In the genomic region with DNA sequence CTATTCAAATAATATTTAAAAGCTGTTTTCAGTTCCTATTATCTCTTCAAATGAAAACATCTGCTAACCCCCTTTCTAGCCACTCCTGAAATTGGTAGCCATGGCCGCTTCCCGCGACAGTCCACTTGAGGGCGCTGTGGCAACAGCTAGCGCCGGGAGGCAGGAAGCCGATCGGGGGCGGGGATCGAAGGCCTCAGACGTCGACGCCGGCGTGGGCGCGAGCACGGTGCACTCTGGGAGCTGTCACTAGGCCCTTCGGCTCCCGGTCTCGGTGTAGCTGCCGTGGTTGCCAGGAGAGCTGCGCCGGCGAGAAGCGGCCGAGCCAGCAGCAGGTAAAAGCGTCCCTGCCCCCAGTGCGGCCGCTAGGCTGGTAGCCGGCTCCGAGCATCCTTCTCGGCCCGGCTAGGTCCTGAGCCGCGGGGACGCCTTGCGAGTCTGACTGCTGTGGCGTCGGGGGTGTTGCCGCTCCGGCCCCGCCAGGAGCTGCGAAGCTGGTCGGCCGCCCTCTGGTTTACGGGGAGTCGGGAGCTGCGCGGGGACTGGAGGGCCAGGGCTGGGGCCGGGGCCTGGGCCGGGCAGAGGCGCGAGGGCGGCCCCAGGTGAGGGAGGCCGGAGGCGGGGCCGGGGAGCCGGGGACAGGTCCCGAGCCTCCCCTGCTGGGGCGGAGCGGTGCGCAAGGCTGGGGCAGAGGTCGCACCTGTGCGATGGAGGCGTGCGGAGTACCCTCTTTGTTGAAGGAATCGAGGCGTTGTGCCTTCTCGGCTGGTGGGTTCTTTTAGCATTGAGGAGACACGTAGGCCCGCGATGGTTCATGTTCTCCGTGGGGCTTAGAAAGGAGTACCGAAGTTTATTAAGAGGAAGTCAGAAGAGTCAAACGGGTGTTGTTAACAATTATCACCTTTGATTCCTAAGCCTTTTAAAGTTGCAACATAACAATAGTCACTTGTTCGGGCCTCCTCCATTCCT, we compare ENCODE assay signal across 1 cellular context.
A peak's percentile ranks its signal among the peaks of the same experiment; 100 is the strongest.
TF ChIP-seq lines count a peak whose summit lies in the region.

A gene with protein sequence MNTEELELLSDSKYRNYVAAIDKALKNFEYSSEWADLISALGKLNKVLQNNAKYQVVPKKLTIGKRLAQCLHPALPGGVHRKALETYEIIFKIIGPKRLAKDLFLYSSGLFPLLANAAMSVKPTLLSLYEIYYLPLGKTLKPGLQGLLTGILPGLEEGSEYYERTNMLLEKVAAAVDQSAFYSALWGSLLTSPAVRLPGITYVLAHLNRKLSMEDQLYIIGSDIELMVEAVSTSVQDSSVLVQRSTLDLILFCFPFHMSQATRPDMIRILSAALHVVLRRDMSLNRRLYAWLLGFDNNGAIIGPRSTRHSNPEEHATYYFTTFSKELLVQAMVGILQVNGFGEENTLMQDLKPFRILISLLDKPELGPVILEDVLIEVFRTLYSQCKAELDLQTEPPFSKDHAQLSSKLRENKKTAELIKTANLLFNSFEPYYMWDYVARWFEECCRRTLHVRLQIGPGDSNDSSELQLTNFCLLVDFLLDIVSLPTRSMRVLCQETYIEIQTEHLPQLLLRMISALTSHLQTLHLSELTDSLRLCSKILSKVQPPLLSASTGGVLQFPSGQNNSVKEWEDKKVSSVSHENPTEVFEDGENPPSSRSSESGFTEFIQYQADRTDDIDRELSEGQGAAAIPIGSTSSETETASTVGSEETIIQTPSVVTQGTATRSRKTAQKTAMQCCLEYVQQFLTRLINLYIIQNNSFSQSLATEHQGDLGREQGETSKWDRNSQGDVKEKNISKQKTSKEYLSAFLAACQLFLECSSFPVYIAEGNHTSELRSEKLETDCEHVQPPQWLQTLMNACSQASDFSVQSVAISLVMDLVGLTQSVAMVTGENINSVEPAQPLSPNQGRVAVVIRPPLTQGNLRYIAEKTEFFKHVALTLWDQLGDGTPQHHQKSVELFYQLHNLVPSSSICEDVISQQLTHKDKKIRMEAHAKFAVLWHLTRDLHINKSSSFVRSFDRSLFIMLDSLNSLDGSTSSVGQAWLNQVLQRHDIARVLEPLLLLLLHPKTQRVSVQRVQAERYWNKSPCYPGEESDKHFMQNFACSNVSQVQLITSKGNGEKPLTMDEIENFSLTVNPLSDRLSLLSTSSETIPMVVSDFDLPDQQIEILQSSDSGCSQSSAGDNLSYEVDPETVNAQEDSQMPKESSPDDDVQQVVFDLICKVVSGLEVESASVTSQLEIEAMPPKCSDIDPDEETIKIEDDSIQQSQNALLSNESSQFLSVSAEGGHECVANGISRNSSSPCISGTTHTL (N-terminal part only) (plus strand): TSS at position 224 of the 966 bp plus-strand sequence. CDS start 29,307 bp downstream, outside the sequence.

TF ChIP-seq in K562, 482 proteins besides CTCF, POLR2A, EP300 and RAD21 (continued from another document and continues in another):
- TF ChIP-seq, protein P1, sequence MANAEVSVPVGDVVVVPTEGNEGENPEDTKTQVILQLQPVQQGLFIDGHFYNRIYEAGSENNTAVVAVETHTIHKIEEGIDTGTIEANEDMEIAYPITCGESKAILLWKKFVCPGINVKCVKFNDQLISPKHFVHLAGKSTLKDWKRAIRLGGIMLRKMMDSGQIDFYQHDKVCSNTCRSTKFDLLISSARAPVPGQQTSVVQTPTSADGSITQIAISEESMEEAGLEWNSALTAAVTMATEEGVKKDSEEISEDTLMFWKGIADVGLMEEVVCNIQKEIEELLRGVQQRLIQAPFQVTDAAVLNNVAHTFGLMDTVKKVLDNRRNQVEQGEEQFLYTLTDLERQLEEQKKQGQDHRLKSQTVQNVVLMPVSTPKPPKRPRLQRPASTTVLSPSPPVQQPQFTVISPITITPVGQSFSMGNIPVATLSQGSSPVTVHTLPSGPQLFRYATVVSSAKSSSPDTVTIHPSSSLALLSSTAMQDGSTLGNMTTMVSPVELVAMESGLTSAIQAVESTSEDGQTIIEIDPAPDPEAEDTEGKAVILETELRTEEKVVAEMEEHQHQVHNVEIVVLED (CRISPR knock-in tag; IDR thresholded peaks at IDR 0.05) = peak; percentile 89
- 0 out of 2 replicates have a peak, but pooled peaks have one; percentile 26 for TF ChIP-seq ZNF589 (CRISPR knock-in tag; IDR thresholded peaks at IDR 0.05; ENCODE audit: low read depth)
- no peak for TF ChIP-seq ZNF12 (CRISPR knock-in tag; IDR thresholded peaks at IDR 0.05)
- no peak for TF ChIP-seq RBM14 (IDR thresholded peaks at IDR 0.05; ENCODE audit: borderline replicate concordance, insufficient read depth, low read depth, low read length)
- peak; percentile 58; the same call in 1 of the 2 replicates for TF ChIP-seq ZKSCAN1 (IDR thresholded peaks at IDR 0.05; ENCODE audit: low read depth, low read length)
- TF ChIP-seq, protein P2, sequence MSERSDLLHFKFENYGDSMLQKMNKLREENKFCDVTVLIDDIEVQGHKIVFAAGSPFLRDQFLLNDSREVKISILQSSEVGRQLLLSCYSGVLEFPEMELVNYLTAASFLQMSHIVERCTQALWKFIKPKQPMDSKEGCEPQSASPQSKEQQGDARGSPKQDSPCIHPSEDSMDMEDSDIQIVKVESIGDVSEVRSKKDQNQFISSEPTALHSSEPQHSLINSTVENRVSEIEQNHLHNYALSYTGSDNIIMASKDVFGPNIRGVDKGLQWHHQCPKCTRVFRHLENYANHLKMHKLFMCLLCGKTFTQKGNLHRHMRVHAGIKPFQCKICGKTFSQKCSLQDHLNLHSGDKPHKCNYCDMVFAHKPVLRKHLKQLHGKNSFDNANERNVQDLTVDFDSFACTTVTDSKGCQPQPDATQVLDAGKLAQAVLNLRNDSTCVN (CRISPR knock-in tag; IDR thresholded peaks at IDR 0.05) = no peak
- no peak for TF ChIP-seq TFAM (CRISPR knock-in tag; conservative IDR thresholded peaks at IDR 0.05)
- TF ChIP-seq ESRRB (CRISPR knock-in tag; IDR thresholded peaks at IDR 0.05; ENCODE audit: borderline replicate concordance) = no peak
- peak; percentile 62; the same call in 1 of the 2 replicates for TF ChIP-seq ZEB2 (IDR thresholded peaks at IDR 0.05)
- TF ChIP-seq ZNF253 (CRISPR knock-in tag; conservative IDR thresholded peaks at IDR 0.05) = no peak
- TF ChIP-seq MBD2 (IDR thresholded peaks at IDR 0.05; ENCODE audit: borderline replicate concordance, low read depth) = peak; percentile 27; the same call in 1 of the 2 replicates
- TF ChIP-seq HDAC3 (IDR thresholded peaks at IDR 0.05; ENCODE audit: borderline replicate concordance, partially characterized antibody) = no peak
- TF ChIP-seq, protein P3, sequence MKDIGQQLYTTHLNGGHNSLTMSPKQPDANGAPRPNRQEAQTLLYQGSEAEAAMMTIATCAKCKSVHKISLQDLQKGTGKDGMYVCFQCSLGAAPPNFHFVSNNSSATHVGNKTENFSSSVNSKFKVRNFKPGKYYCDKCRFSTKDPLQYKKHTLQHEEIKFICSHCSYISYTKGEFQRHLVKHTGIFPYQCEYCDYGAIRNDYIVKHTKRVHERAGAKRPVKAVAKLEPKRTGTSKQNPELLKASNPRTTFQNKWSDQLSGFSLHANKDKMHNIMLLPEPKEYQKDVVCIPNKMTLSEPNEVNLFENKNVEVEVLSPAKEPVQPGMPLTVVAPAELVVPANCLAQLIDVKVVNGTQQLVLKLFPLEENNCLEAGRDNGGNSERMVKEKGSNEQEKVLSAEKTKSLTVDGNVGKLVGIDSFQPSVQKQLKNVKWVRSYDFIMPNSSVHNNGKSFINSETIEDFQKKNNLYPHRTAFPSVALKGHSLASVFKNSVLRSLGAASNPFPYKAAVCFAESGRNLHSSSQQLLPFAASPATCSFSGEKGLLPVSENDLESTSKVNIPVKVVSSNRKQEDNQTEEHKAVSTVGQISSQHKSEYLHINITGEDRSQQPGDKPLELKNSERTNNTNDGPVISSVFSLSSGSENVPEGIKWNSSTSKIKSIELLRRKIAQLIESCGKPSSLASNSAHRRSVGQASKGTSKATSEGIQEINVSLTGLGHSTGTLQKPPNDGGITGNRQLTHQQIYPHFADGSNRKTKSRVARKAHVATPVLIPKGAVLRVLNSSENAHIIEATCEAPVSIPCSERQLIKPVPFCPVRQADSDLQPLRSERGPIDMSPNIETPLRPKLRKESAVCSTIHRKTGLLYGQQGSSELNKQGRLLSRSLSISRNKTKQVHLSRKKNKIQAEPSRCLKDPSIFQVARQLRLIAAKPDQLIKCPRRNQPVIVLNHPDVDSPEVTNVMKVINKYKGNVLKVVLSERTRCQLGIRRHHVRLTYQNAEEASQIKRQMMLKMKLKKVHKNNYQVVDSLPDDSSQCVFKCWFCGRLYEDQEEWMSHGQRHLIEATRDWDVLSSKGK (CRISPR knock-in tag; IDR thresholded peaks at IDR 0.05) = no peak
- TF ChIP-seq STAT5B (CRISPR knock-in tag; IDR thresholded peaks at IDR 0.05) = no peak
- TF ChIP-seq RFX1 (IDR thresholded peaks at IDR 0.05) = peak; percentile 65
- TF ChIP-seq ZFX (CRISPR knock-in tag; IDR thresholded peaks at IDR 0.05) = peak; percentile 95
- TF ChIP-seq MAFF (IDR thresholded peaks at IDR 0.05; ENCODE audit: low read length) = no peak
- TF ChIP-seq HDGF (IDR thresholded peaks at IDR 0.05) = no peak
- TF ChIP-seq ZNF184 (CRISPR knock-in tag; IDR thresholded peaks at IDR 0.05) = no peak
- no peak for TF ChIP-seq HMG20B (CRISPR knock-in tag; IDR thresholded peaks at IDR 0.05)
- peak; percentile 30; the same call in 1 of the 2 replicates for TF ChIP-seq RNF2 (IDR thresholded peaks at IDR 0.05)
- peak; percentile 71 to 88 for TF ChIP-seq MAZ (CRISPR knock-in tag; conservative IDR thresholded peaks at IDR 0.05 in 1 of 2, IDR thresholded peaks at IDR 0.05 in 1 of 2)
- TF ChIP-seq, protein P4, sequence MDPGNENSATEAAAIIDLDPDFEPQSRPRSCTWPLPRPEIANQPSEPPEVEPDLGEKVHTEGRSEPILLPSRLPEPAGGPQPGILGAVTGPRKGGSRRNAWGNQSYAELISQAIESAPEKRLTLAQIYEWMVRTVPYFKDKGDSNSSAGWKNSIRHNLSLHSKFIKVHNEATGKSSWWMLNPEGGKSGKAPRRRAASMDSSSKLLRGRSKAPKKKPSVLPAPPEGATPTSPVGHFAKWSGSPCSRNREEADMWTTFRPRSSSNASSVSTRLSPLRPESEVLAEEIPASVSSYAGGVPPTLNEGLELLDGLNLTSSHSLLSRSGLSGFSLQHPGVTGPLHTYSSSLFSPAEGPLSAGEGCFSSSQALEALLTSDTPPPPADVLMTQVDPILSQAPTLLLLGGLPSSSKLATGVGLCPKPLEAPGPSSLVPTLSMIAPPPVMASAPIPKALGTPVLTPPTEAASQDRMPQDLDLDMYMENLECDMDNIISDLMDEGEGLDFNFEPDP (CRISPR knock-in tag; IDR thresholded peaks at IDR 0.05) = no peak
- no peak for TF ChIP-seq ZNF347 (CRISPR knock-in tag; IDR thresholded peaks at IDR 0.05; ENCODE audit: low read depth)
- TF ChIP-seq, protein P5, sequence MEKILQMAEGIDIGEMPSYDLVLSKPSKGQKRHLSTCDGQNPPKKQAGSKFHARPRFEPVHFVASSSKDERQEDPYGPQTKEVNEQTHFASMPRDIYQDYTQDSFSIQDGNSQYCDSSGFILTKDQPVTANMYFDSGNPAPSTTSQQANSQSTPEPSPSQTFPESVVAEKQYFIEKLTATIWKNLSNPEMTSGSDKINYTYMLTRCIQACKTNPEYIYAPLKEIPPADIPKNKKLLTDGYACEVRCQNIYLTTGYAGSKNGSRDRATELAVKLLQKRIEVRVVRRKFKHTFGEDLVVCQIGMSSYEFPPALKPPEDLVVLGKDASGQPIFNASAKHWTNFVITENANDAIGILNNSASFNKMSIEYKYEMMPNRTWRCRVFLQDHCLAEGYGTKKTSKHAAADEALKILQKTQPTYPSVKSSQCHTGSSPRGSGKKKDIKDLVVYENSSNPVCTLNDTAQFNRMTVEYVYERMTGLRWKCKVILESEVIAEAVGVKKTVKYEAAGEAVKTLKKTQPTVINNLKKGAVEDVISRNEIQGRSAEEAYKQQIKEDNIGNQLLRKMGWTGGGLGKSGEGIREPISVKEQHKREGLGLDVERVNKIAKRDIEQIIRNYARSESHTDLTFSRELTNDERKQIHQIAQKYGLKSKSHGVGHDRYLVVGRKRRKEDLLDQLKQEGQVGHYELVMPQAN (IDR thresholded peaks at IDR 0.05; ENCODE audit: borderline replicate concordance) = peak; percentile 89
- TF ChIP-seq ZFP36 (IDR thresholded peaks at IDR 0.05; ENCODE audit: low read depth, low read length, partially characterized antibody) = no peak
- peak; percentile 43 for TF ChIP-seq FIP1L1 (IDR thresholded peaks at IDR 0.05; ENCODE audit: low read depth, low read length, poor library complexity, severe bottlenecking)
- no peak for TF ChIP-seq ADNP (tag; IDR thresholded peaks at IDR 0.05)
- peak; percentile 74 for TF ChIP-seq ELF1 (tag; IDR thresholded peaks at IDR 0.05)
- TF ChIP-seq ETS2 (tag; IDR thresholded peaks at IDR 0.05; ENCODE audit: borderline replicate concordance, poor library complexity, severe bottlenecking) = no peak
- TF ChIP-seq, protein P6, sequence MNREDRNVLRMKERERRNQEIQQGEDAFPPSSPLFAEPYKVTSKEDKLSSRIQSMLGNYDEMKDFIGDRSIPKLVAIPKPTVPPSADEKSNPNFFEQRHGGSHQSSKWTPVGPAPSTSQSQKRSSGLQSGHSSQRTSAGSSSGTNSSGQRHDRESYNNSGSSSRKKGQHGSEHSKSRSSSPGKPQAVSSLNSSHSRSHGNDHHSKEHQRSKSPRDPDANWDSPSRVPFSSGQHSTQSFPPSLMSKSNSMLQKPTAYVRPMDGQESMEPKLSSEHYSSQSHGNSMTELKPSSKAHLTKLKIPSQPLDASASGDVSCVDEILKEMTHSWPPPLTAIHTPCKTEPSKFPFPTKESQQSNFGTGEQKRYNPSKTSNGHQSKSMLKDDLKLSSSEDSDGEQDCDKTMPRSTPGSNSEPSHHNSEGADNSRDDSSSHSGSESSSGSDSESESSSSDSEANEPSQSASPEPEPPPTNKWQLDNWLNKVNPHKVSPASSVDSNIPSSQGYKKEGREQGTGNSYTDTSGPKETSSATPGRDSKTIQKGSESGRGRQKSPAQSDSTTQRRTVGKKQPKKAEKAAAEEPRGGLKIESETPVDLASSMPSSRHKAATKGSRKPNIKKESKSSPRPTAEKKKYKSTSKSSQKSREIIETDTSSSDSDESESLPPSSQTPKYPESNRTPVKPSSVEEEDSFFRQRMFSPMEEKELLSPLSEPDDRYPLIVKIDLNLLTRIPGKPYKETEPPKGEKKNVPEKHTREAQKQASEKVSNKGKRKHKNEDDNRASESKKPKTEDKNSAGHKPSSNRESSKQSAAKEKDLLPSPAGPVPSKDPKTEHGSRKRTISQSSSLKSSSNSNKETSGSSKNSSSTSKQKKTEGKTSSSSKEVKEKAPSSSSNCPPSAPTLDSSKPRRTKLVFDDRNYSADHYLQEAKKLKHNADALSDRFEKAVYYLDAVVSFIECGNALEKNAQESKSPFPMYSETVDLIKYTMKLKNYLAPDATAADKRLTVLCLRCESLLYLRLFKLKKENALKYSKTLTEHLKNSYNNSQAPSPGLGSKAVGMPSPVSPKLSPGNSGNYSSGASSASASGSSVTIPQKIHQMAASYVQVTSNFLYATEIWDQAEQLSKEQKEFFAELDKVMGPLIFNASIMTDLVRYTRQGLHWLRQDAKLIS (CRISPR knock-in tag; IDR thresholded peaks at IDR 0.05) = peak; percentile 87; the same call in 1 of the 2 replicates
- TF ChIP-seq PTBP1 (IDR thresholded peaks at IDR 0.05; ENCODE audit: low read depth, low read length) = no peak
- no peak for TF ChIP-seq CHD2 (IDR thresholded peaks at IDR 0.05; ENCODE audit: low read depth, low read length)
- peak in 2 of 3 experiments; percentile 78 to 85 for TF ChIP-seq YY1 (IDR thresholded peaks at IDR 0.05; ENCODE audit: borderline replicate concordance in 1 of 3, control insufficient read depth in 1 of 3, extremely low read depth in 1 of 3, insufficient read depth in 3 of 3, insufficient read length in 1 of 3, insufficient replicate concordance in 2 of 3, low read depth in 1 of 3, low read length in 2 of 3)
- no peak for TF ChIP-seq SMAD2 (IDR thresholded peaks at IDR 0.05; ENCODE audit: low read depth, low read length)
- no peak for TF ChIP-seq U2AF1 (optimal IDR thresholded peaks at IDR 0.05; ENCODE audit: low read depth, low read length)
